ENCODE assay signal across 8 cellular contexts in genomic region chr11:124070906-124071621, GRCh38. TPM values are rescaled to one million over a fixed set of nuclear protein-coding genes. Genes with fewer than 3 reads are reported as not detected.
DNase-seq lines count a peak whose midpoint lies in the region; ATAC-seq, FAIRE-seq and TF ChIP-seq lines count a peak whose summit lies in the region.

No MANE protein-coding gene starts in this region.

- no peaks in the 10 kb centered on the region for H3K27me3 ChIP-seq in bronchial epithelial cell (ENCODE audit: control insufficient read depth, insufficient read depth, low read length)

- TF ChIP-seq CTCF in GM12875 (IDR thresholded peaks at IDR 0.05; ENCODE audit: borderline replicate concordance, insufficient read depth, low read depth, low read length) (peak; percentile 56; the same call in 1 of the 2 replicates), VCaP (conservative IDR thresholded peaks at IDR 0.05) (peak; percentile 93), bronchial epithelial cell (IDR thresholded peaks at IDR 0.05; ENCODE audit: insufficient read depth, low read length, severe bottlenecking) (peak; percentile 58)

- DNase-seq in NCI-H146 treated with DMSO at 0.1 percent for 48 hours (lab: John Stamatoyannopoulos, UW; ENCODE audit: unreplicated experiment) (peak; percentile 16), bronchial epithelial cell (ENCODE audit: low read depth) (peak; percentile 71), kidney tubule cell (ENCODE audit: low spot score) (peak; percentile 73)
- DNase-seq in stimulated activated CD4-positive, alpha-beta T cell treated with anti-CD3 and anti-CD28 coated beads, Interleukin-4, amount 100 ng/mL, for 48 hours (ENCODE audit: low read depth in 2 of 2) = peak; percentile 50 to 58

- peak; percentile 78 for ATAC-seq in HG02840 (IDR thresholded peaks at IDR 0.05; ENCODE audit: low FRiP score, unreplicated experiment)

- FAIRE-seq in A204.1 (lab: Jason Lieb, UNC) (peak; percentile 92), bronchial epithelial cell (lab: Jason Lieb, UNC) (no peak)

- no peak overlapping the region for H3K4me3 ChIP-seq in GM12875 (ENCODE audit: low read depth, low read length)
- no peak overlapping the region for H3K4me3 ChIP-seq in bronchial epithelial cell (ENCODE audit: low read depth, low read length)

- H3K36me3 ChIP-seq in bronchial epithelial cell (ENCODE audit: control insufficient read depth, insufficient read depth, low read length) = no peaks in the 10 kb centered on the region

- no peak overlapping the region for H3K27ac ChIP-seq in VCaP

RNA-seq across cellular contexts. Expression of gene OR10G7, which starts 29.9 kb away (rescaled TPM):
- total RNA-seq in bronchial epithelial cell = not detected in 2 replicates

RNA-seq across cellular contexts. Expression of gene VWA5A, which starts 44.2 kb away (rescaled TPM):
- 5.3 and 18.8 TPM in 2 replicates for total RNA-seq in bronchial epithelial cell

RNA-seq across cellular contexts. Expression of gene OR10G8, which starts 44.5 kb away (rescaled TPM):
- total RNA-seq in bronchial epithelial cell = not detected in 2 replicates

RNA-seq across cellular contexts. Expression of gene OR10G9, which starts 48.3 kb away (rescaled TPM):
- not detected in 2 replicates for total RNA-seq in bronchial epithelial cell

RNA-seq across cellular contexts. Expression of gene OR10G4, which starts 58.3 kb away (rescaled TPM):
- not detected in 2 replicates for total RNA-seq in bronchial epithelial cell

Comparison
In these comparisons a context has a peak if more than half of its experiments do, and no peak if none do; other contexts are left out.
1. DNase-seq: peak in every context shown above with its lines; median percentile 73 in kidney tubule cell; 71 in bronchial epithelial cell; 54 in stimulated activated CD4-positive, alpha-beta T cell treated with anti-CD3 and anti-CD28 coated beads, Interleukin-4, amount 100 ng/mL, for 48 hours; 16 in NCI-H146 treated with DMSO at 0.1 percent for 48 hours.